16 cellular contexts compared by ENCODE assay signal in the genomic region with DNA sequence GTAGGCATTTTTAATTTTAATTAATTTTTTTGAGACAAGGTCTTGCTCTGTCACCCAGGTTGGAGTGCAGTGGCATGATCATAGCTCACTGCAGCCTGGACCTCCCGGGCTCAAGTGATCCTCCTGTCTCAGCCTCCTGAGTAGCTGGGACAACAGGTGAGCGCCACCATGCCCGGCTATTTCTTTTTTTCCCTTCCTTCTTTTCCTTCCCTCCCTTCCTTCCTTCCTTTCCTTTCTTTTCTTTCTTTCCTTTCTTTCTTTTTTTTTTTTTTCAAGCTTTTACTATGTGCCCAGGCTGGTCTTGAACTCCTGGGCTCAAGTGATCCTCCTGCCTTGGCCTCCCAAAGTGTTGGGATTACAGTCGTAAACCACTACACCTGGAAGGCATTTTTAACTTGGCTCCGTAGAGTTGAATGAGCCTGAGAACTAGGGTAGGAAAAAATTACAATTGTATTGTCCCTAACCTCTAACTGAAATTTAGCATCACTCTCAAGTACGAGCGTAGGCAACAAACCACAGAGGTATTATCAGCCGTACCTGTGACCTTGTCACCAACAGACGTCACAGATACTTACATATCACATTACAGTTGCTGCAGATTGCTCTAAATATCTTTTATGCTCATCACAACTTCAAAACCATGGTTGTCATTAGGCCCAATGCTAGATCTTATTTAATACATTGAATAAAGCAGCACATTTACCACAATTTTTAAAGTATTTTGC. TPM values are rescaled to one million over a fixed set of nuclear protein-coding genes. Genes with fewer than 3 reads are reported as not detected.
DNase-seq lines count a peak whose midpoint lies in the region; ATAC-seq and TF ChIP-seq lines count a peak whose summit lies in the region.
"Had no signal": no experiment of that assay in that cellular context is flagged by ENCODE, and none has a peak within 500 bp of the region (broad histone marks: within the 10 kb centered on the region; RNA-seq: fewer than 3 reads in every experiment).

No MANE protein-coding gene starts in this region.

- no peak overlapping the region for H4K8ac ChIP-seq in trophoblast cell (ENCODE audit: low read depth, low read length)

- H3K9ac ChIP-seq in trophoblast cell (ENCODE audit: low read length): no peak overlapping the region

- ATAC-seq in activated CD4-positive, alpha-beta T cell treated with anti-CD3 and anti-CD28 coated beads for 36 hours: no peak
- peak; percentile 41 for ATAC-seq in activated T-helper 17 cell treated with anti-CD3 and anti-CD28 coated beads, Interleukin-2, amount 50 U/mL, for 72 hours (replicated peaks)
- peak; percentile 21 to 61 for ATAC-seq in naive thymus-derived CD8-positive, alpha-beta T cell
- ATAC-seq in HG03280 (IDR thresholded peaks at IDR 0.05; ENCODE audit: unreplicated experiment): no peak
- ATAC-seq: A549 had no signal

- no peak overlapping the region for H3K4ac ChIP-seq in trophoblast cell (ENCODE audit: low read depth, low read length)

- H4K91ac ChIP-seq in trophoblast cell (ENCODE audit: low read depth, low read length): no peak overlapping the region

- peaks cover 0 to 8% of the 10 kb centered on the region in 2 experiments; a peak in 1 of 3 replicates for H3K36me3 ChIP-seq in HEK293 (ENCODE audit: control insufficient read depth in 2 of 2, insufficient read depth in 1 of 2, low read length in 2 of 2)
- H3K36me3 ChIP-seq in trophoblast cell (ENCODE audit: control insufficient read depth in 1 of 2, insufficient read depth in 2 of 2, low read length in 2 of 2): no peaks in the 10 kb centered on the region

- peaks cover 84% of the 10 kb centered on the region for H3K4me1 Mint-ChIP-seq in activated CD4-positive, alpha-beta T cell treated with anti-CD3 and anti-CD28 coated beads for 36 hours
- peaks cover 49% of the 10 kb centered on the region for H3K4me1 Mint-ChIP-seq in activated T-helper 17 cell treated with anti-CD3 and anti-CD28 coated beads, Interleukin-2, amount 50 U/mL, for 72 hours
- peaks cover 42 to 92% (median 87%) of the 10 kb centered on the region in 4 donors for H3K4me1 Mint-ChIP-seq in naive thymus-derived CD8-positive, alpha-beta T cell

- H3K9me3 Mint-ChIP-seq in activated CD4-positive, alpha-beta T cell treated with anti-CD3 and anti-CD28 coated beads for 36 hours (ENCODE audit: low read depth): no peaks in the 10 kb centered on the region
- no peaks in the 10 kb centered on the region for H3K9me3 Mint-ChIP-seq in activated T-helper 17 cell treated with anti-CD3 and anti-CD28 coated beads, Interleukin-2, amount 50 U/mL, for 72 hours
- no peaks in the 10 kb centered on the region for H3K9me3 Mint-ChIP-seq in naive thymus-derived CD8-positive, alpha-beta T cell
- H3K9me3 Mint-ChIP-seq: endodermal cell, neural crest cell had no signal

- CTCF ChIA-PET in activated CD4-positive, alpha-beta T cell treated with anti-CD3 and anti-CD28 coated beads for 36 hours (lab: Charles Lee): interaction anchor here (1.3 to 3.5 kb wide), 2 partner anchors 66 to 115 kb away, joined by 3 to 14 read pairs; no protein-coding TSS in a partner anchor
- CTCF ChIA-PET in HEK293 (lab: Yijun Ruan, JAX): interaction anchor here (0.6 kb wide), 1 partner anchor 653 kb away, joined by 4 read pairs; no protein-coding TSS in a partner anchor

- WGBS in trophoblast cell (ENCODE audit: extremely low coverage, insufficient coverage, insufficient read length): no CpG with 5 or more reads among the region's 9 CpGs

- intact Hi-C loops in activated CD4-positive, alpha-beta T cell treated with anti-CD3 and anti-CD28 coated beads for 36 hours (cut with DNase I, micrococcal nuclease): loop anchor here in 1 of 2 experiments (5.0 kb wide), 1 partner anchor 385 kb away; no protein-coding TSS in a partner anchor

- H3K9me3 ChIP-seq in HEK293 (ENCODE audit: control insufficient read depth, insufficient read depth, low read depth, low read length) (no peaks in the 10 kb centered on the region), trophoblast cell (ENCODE audit: insufficient read depth, low read depth, low read length) (peaks cover 2% of the 10 kb centered on the region)
- H3K9me3 ChIP-seq: A549 had no signal

- no peaks in the 10 kb centered on the region for H3K27me3 Mint-ChIP-seq in activated CD4-positive, alpha-beta T cell treated with anti-CD3 and anti-CD28 coated beads for 36 hours
- no peaks in the 10 kb centered on the region for H3K27me3 Mint-ChIP-seq in activated T-helper 17 cell treated with anti-CD3 and anti-CD28 coated beads, Interleukin-2, amount 50 U/mL, for 72 hours
- H3K27me3 Mint-ChIP-seq in naive thymus-derived CD8-positive, alpha-beta T cell: no peaks in the 10 kb centered on the region

- POLR2A ChIA-PET in activated CD4-positive, alpha-beta T cell treated with anti-CD3 and anti-CD28 coated beads for 36 hours (lab: Charles Lee): interaction anchor here (1.6 kb wide), 1 partner anchor 43 kb away, joined by 5 read pairs; no protein-coding TSS in a partner anchor
- POLR2A ChIA-PET in HEK293 (lab: Yijun Ruan, JAX): interaction anchor here (0.6 kb wide), 1 partner anchor 13 kb away, joined by 3 read pairs; no protein-coding TSS in a partner anchor
- POLR2A ChIA-PET in naive thymus-derived CD8-positive, alpha-beta T cell (lab: Charles Lee): interaction anchor here (0.7 to 11.0 kb wide), 4 partner anchors 12 to 101 kb away, joined by 3 to 290 read pairs (median 4); no protein-coding TSS in a partner anchor

- H3K18ac ChIP-seq in trophoblast cell (ENCODE audit: low read length): no peak overlapping the region

- peak overlapping the region; percentile 97 for H3K27ac Mint-ChIP-seq in activated CD4-positive, alpha-beta T cell treated with anti-CD3 and anti-CD28 coated beads for 36 hours
- peak overlapping the region; percentile 99 for H3K27ac Mint-ChIP-seq in activated T-helper 17 cell treated with anti-CD3 and anti-CD28 coated beads, Interleukin-2, amount 50 U/mL, for 72 hours
- H3K27ac Mint-ChIP-seq in naive thymus-derived CD8-positive, alpha-beta T cell: peak overlapping the region; percentile 88 to 100 (median 98)
- H3K27ac Mint-ChIP-seq: endodermal cell had no signal

- peak; percentile 35 for DNase-seq in activated CD4-positive, alpha-beta T cell treated with anti-CD3 and anti-CD28 coated beads for 36 hours
- no peak for DNase-seq in activated CD4-positive, alpha-beta T cell treated with anti-CD3 and anti-CD28 coated beads, Interleukin-2, amount 50 U/mL, for 4 hours
- peak in 4 of 10 donors; percentile 52 to 59 (median 58) for DNase-seq in naive thymus-derived CD8-positive, alpha-beta T cell
- DNase-seq in trophoblast cell (no peak), cerebellar nuclear complex (lab: John Stamatoyannopoulos, UW) (no peak)
- DNase-seq: anterior cingulate cortex, endodermal cell, kidney, mesenchymal stem cell, NCI-H1092 treated with DMSO at 0.1 percent for 48 hours had no signal

- H3K27me3 ChIP-seq in trophoblast cell (ENCODE audit: insufficient read depth, low read length): peaks cover 18% of the 10 kb centered on the region

- no peak overlapping the region for H2AK5ac ChIP-seq in trophoblast cell (ENCODE audit: low read length)

- no peak overlapping the region for H3K23ac ChIP-seq in trophoblast cell (ENCODE audit: low read length)

- no peak overlapping the region for H3K4me2 ChIP-seq in trophoblast cell (ENCODE audit: low read length)
- H3K4me2 ChIP-seq: A549 had no signal

- H3K36me3 Mint-ChIP-seq in activated CD4-positive, alpha-beta T cell treated with anti-CD3 and anti-CD28 coated beads for 36 hours (ENCODE audit: low read depth): peaks cover 90% of the 10 kb centered on the region
- H3K36me3 Mint-ChIP-seq in activated T-helper 17 cell treated with anti-CD3 and anti-CD28 coated beads, Interleukin-2, amount 50 U/mL, for 72 hours (ENCODE audit: low read depth): peaks cover 100% of the 10 kb centered on the region
- H3K36me3 Mint-ChIP-seq in naive thymus-derived CD8-positive, alpha-beta T cell: peaks cover 0 to 95% (median 21%) of the 10 kb centered on the region in 3 donors

- no peak for TF ChIP-seq CTCF in HEK293 (tag by site-specific recombination; IDR thresholded peaks at IDR 0.05)

- no peaks in the 10 kb centered on the region for H3K79me1 ChIP-seq in trophoblast cell (ENCODE audit: low read length)

- H3K4me3 Mint-ChIP-seq in activated CD4-positive, alpha-beta T cell treated with anti-CD3 and anti-CD28 coated beads for 36 hours: peak overlapping the region; percentile 66
- peak overlapping the region; percentile 92 for H3K4me3 Mint-ChIP-seq in activated T-helper 17 cell treated with anti-CD3 and anti-CD28 coated beads, Interleukin-2, amount 50 U/mL, for 72 hours
- H3K4me3 Mint-ChIP-seq in naive thymus-derived CD8-positive, alpha-beta T cell: peak overlapping the region; percentile 28 to 89 (median 74)
- H3K4me3 Mint-ChIP-seq: endodermal cell, neural crest cell had no signal

- H3K27ac ChIP-seq in HEK293 (ENCODE audit: extremely low read depth, low read depth, low read length): no peak overlapping the region
- no peak overlapping the region for H3K27ac ChIP-seq in trophoblast cell (ENCODE audit: low read depth, low read length)
- H3K27ac ChIP-seq: A549 had no signal

- H3K4me1 ChIP-seq in HEK293 (ENCODE audit: control insufficient read depth, insufficient read depth, low read length): no peaks in the 10 kb centered on the region
- H3K4me1 ChIP-seq in trophoblast cell (ENCODE audit: control insufficient read depth in 1 of 2, insufficient read depth in 2 of 2, low read length in 2 of 2): no peaks in the 10 kb centered on the region
- H3K4me1 ChIP-seq: A549 had no signal

- no peak overlapping the region for H2BK5ac ChIP-seq in trophoblast cell (ENCODE audit: low read depth, low read length, poor library complexity)

- no peak overlapping the region for H2BK12ac ChIP-seq in trophoblast cell (ENCODE audit: low read length)

- no peak overlapping the region for H3K4me3 ChIP-seq in HEK293 (ENCODE audit: low read depth, low read length)
- no peak overlapping the region for H3K4me3 ChIP-seq in trophoblast cell (ENCODE audit: low read depth, low read length)
- H3K4me3 ChIP-seq: A549 had no signal

- no peak overlapping the region for H2AFZ ChIP-seq in trophoblast cell (ENCODE audit: insufficient read depth, low read length, poor library complexity)

- H2BK120ac ChIP-seq in trophoblast cell (ENCODE audit: insufficient read depth, low read length, poor library complexity): no peak overlapping the region

- no peaks in the 10 kb centered on the region for H3K79me2 ChIP-seq in trophoblast cell (ENCODE audit: control insufficient read depth, insufficient read depth, low read length, poor library complexity)

- H3K14ac ChIP-seq in trophoblast cell (ENCODE audit: low read length): no peak overlapping the region

- no peak overlapping the region for H4K12ac ChIP-seq in trophoblast cell (ENCODE audit: low read depth, low read length)

TF ChIP-seq in HEK293, 187 proteins besides CTCF, POLR2A, EP300 and RAD21 (continues in another document):
- peak; percentile 66; the same call in 1 of the 2 replicates for TF ChIP-seq SCRT1 (tag by site-specific recombination; IDR thresholded peaks at IDR 0.05; ENCODE audit: borderline replicate concordance)

RNA-seq across cellular contexts. Expression of gene RUNX3, which starts 8.0 kb away (rescaled TPM):
- total RNA-seq in activated CD4-positive, alpha-beta T cell treated with anti-CD3 and anti-CD28 coated beads for 36 hours: 100 to 1,000 TPM; 156 to 167 TPM
- 100 to 1,000 TPM; 116 to 145 TPM for total RNA-seq in activated T-helper 17 cell treated with anti-CD3 and anti-CD28 coated beads, Interleukin-2, amount 50 U/mL, for 72 hours
- total RNA-seq in naive thymus-derived CD8-positive, alpha-beta T cell: 10 to 100 TPM; 87.1 to 95.3 TPM
- 10 to 100 TPM; 22.0 to 64.0 (median 54.0) TPM for polyA plus RNA-seq in naive thymus-derived CD8-positive, alpha-beta T cell
- 0.03 and 0.11 TPM in 2 replicates for polyA plus RNA-seq in trophoblast cell (2013)
- total RNA-seq: cerebellum had no signal

Comparison
In these comparisons a context has a peak if more than half of its experiments do, and no peak if none do; other contexts are left out.
1. ATAC-seq: peak in activated T-helper 17 cell treated with anti-CD3 and anti-CD28 coated beads, Interleukin-2, amount 50 U/mL, for 72 hours (single experiment) and naive thymus-derived CD8-positive, alpha-beta T cell (2 of 2); none in activated CD4-positive, alpha-beta T cell treated with anti-CD3 and anti-CD28 coated beads for 36 hours (single experiment) and HG03280 (single experiment).
2. Peak in every context shown above with its lines, with median percentiles within 50 percentile points of each other: H3K27ac Mint-ChIP-seq and H3K4me3 Mint-ChIP-seq.